Comparison of ENCODE assay signal across 9 cellular contexts in the genomic region with DNA sequence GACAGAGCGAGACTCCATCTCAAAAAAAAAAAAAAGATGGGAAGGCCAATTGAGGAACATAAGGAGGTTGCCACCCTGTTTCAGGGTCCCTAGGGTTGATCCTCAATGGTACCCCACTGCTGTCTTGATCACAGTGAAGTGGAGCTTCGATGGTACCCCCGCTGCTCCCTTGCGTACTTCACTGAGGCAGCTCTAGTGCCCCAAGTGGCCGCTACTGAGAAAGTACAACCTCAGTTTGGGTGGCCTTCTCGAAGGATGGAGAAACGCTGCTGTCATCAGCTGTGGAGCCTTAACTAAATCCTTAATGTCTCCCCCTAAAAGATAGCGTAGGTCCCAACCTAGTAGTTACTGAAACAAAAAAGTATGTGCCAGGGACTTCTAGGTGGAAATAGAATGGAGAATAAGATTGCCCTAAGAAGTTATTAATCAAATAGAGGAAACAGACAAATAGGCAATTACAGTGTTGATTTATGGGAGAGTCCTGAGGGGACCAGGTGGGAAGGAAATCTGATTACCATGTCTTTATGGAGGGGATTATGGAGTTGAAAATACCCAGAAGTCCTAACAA.
A peak's percentile ranks its signal among the peaks of the same experiment; 100 is the strongest.
DNase-seq lines count a peak whose midpoint lies in the region; ATAC-seq and TF ChIP-seq lines count a peak whose summit lies in the region.
"Had no signal": no experiment of that assay in that cellular context is flagged by ENCODE, and none has a peak within 500 bp of the region (broad histone marks: within the 10 kb centered on the region; RNA-seq: fewer than 3 reads in every experiment).

No MANE protein-coding gene starts in this region.

- H4K20me1 ChIP-seq in DOHH2 (ENCODE audit: control insufficient read depth, insufficient read depth, low read depth, low read length) = no peaks in the 10 kb centered on the region

- no peak overlapping the region for H3K4me2 ChIP-seq in DOHH2 (ENCODE audit: low read length)

- H3K36me3 ChIP-seq in DOHH2 (ENCODE audit: control insufficient read depth, low read length) (peaks cover 35% of the 10 kb centered on the region), adipocyte (ENCODE audit: control insufficient read depth, insufficient read depth, low read length, severe bottlenecking) (peaks cover 32% of the 10 kb centered on the region)
- H3K36me3 ChIP-seq: SJCRH30 had no signal

- no peak overlapping the region for H3K9ac ChIP-seq in adipocyte (ENCODE audit: low read length)

- TF ChIP-seq CTCF in DOHH2 (IDR thresholded peaks at IDR 0.05; ENCODE audit: low read depth, low read length, poor library complexity, severe bottlenecking) (peak; percentile 76), RWPE1 (conservative IDR thresholded peaks at IDR 0.05; ENCODE audit: low read depth) (peak; percentile 89)

- H3K27me3 ChIP-seq in DOHH2 (ENCODE audit: control insufficient read depth, low read length) (no peaks in the 10 kb centered on the region), adipocyte (replicated peaks; ENCODE audit: control insufficient read depth, insufficient read depth, low read length) (no peaks in the 10 kb centered on the region)
- H3K27me3 ChIP-seq: SJCRH30 had no signal

- H3K79me2 ChIP-seq in DOHH2 (ENCODE audit: control insufficient read depth, low read length) = peaks cover 7% of the 10 kb centered on the region

- H3K4me1 ChIP-seq in DOHH2 (ENCODE audit: control insufficient read depth, low read length) (peaks cover 16% of the 10 kb centered on the region), adipocyte (ENCODE audit: control insufficient read depth, insufficient read depth, low read length) (peaks cover 8% of the 10 kb centered on the region)

- H3K4me3 ChIP-seq in DOHH2 (ENCODE audit: low read length) (no peak overlapping the region), adipocyte (ENCODE audit: low read length) (no peak overlapping the region)
- H3K4me3 ChIP-seq: SJCRH30 had no signal

- H3K27ac ChIP-seq in DOHH2 (ENCODE audit: low read depth, low read length) (no peak overlapping the region), RWPE1 (no peak overlapping the region)
- H3K27ac ChIP-seq: SJCRH30 had no signal

- H3K9me2 ChIP-seq in DOHH2 (replicated peaks; ENCODE audit: control insufficient read depth, low read length) = no peaks in the 10 kb centered on the region

- ATAC-seq in HG02642 (IDR thresholded peaks at IDR 0.05; ENCODE audit: poor library complexity, unreplicated experiment) = peak; percentile 52

- H3K9me3 ChIP-seq in DOHH2 (ENCODE audit: control insufficient read depth, insufficient read depth, low read length) = no peaks in the 10 kb centered on the region
- no peaks in the 10 kb centered on the region for H3K9me3 ChIP-seq in adipocyte (ENCODE audit: control insufficient read depth, low read length)
- H3K9me3 ChIP-seq: SJCRH30 had no signal

- peaks cover 4% of the 10 kb centered on the region for H3F3A ChIP-seq in DOHH2 (ENCODE audit: control insufficient read depth, insufficient read depth)

- CTCF ChIA-PET in RWPE1 (lab: Yijun Ruan, JAX) = interaction anchor here (0.6 to 1.1 kb wide), 8 partner anchors 8 to 346 kb away, joined by 3 to 12 read pairs (median 4); no protein-coding TSS in a partner anchor

- POLR2A ChIA-PET in RWPE1 (lab: Yijun Ruan, JAX; ENCODE audit: low non-redundant PET) = no interaction called here

- DNase-seq in RWPE1 (ENCODE audit: low spot score) (peak; percentile 18), adipocyte (ENCODE audit: low read depth) (peak; percentile 70), hepatic stellate cell (ENCODE audit: low spot score) (peak; percentile 68), SHP77 treated with DMSO at 0.1 percent for 48 hours (lab: John Stamatoyannopoulos, UW) (no peak), kidney glomerular epithelial cell (lab: John Stamatoyannopoulos, UW) (no peak)
- peak; percentile 15 to 48 for DNase-seq in stimulated activated CD4-positive, alpha-beta T cell treated with anti-CD3 and anti-CD28 coated beads, Interleukin-15, amount 100 ng/mL, for 48 hours (ENCODE audit: low read depth in 2 of 2)

Comparison
In these comparisons a context has a peak if more than half of its experiments do, and no peak if none do; other contexts are left out.
1. DNase-seq: peak in RWPE1 (single experiment), adipocyte (single experiment), hepatic stellate cell (single experiment) and stimulated activated CD4-positive, alpha-beta T cell treated with anti-CD3 and anti-CD28 coated beads, Interleukin-15, amount 100 ng/mL, for 48 hours (2 of 2); none in SHP77 treated with DMSO at 0.1 percent for 48 hours (single experiment) and kidney glomerular epithelial cell (single experiment).